ENCODE assay signal across 8 cellular contexts in the genomic region with DNA sequence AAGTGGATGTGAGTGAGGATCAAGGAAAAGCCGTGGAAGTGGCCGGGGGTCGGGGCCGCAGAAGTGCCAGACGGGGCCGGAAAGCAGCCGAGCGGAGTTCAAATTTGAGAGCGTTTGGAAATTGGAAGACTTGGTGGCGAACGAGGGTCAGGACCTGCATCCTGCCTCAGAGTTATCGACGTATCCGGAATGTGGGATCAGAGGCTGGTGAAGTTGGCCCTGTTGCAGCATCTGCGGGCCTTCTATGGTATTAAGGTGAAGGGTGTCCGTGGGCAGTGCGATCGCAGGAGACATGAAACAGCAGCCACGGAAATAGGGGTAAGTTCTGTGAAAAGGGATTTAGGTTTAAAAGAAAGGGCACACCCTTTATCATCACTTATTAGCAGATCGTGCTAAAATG. TPM values are rescaled to one million over a fixed set of nuclear protein-coding genes. Genes with fewer than 3 reads are reported as not detected.
DNase-seq lines count a peak whose midpoint lies in the region; ATAC-seq, FAIRE-seq and TF ChIP-seq lines count a peak whose summit lies in the region.
"Not testable (repeated sequence)": the region's sequence is repeated elsewhere in the genome, so short reads cannot be mapped to it uniquely, and the experiment has no call there.

No MANE protein-coding gene starts in this region.

- not testable (repeated sequence) for H3K9me2 ChIP-seq in Loucy (replicated peaks; ENCODE audit: low read depth, low read length)

- H3K4me3 Mint-ChIP-seq in activated CD4-positive, alpha-beta T cell treated with anti-CD3 and anti-CD28 coated beads for 36 hours: peak overlapping the region; percentile 97
- H3K4me3 Mint-ChIP-seq in MCF 10A (ENCODE audit: unreplicated experiment): peak overlapping the region; percentile 100

- not testable (repeated sequence) for H3K9me3 Mint-ChIP-seq in activated CD4-positive, alpha-beta T cell treated with anti-CD3 and anti-CD28 coated beads for 36 hours (ENCODE audit: low read depth); MCF 10A (ENCODE audit: unreplicated experiment)

- H3K79me2 ChIP-seq in Loucy (ENCODE audit: insufficient read depth, low read length): peaks cover 76% of the 10 kb centered on the region

- H3K27ac Mint-ChIP-seq in activated CD4-positive, alpha-beta T cell treated with anti-CD3 and anti-CD28 coated beads for 36 hours: peak overlapping the region; percentile 98
- peak overlapping the region; percentile 98 for H3K27ac Mint-ChIP-seq in MCF 10A (ENCODE audit: low read depth, unreplicated experiment)

- H3K27ac ChIP-seq in small intestine (ENCODE audit: low read depth in 1 of 2, low read length in 1 of 2): peak overlapping the region; percentile 3 to 31

- 0 to 1% (median 0%) methylated on average over 8 to 14 of the region's 20 CpGs for WGBS in small intestine, 3 donors

- H3K4me2 ChIP-seq in Loucy (ENCODE audit: low read depth, low read length, poor library complexity, severe bottlenecking): peak overlapping the region; percentile 96

- BruUV-seq in MCF 10A (replicated peaks; lab: Mats Ljungman, UMichigan): not testable (repeated sequence)

- H3K4me3 ChIP-seq in AG10803 (ENCODE audit: low read length) (peak overlapping the region; percentile 78), Loucy (ENCODE audit: low read length, poor library complexity, severe bottlenecking) (peak overlapping the region; percentile 87), mucosa of stomach (ENCODE audit: low read length) (peak overlapping the region; percentile 50), small intestine (ENCODE audit: low read depth in 1 of 2, low read length in 2 of 2) (peak overlapping the region; percentile 49 to 72)

- peak; percentile 4 for ATAC-seq in GM21529 (IDR thresholded peaks at IDR 0.05; ENCODE audit: unreplicated experiment)
- ATAC-seq in activated CD4-positive, alpha-beta T cell treated with anti-CD3 and anti-CD28 coated beads for 36 hours: not testable (repeated sequence)

- H3K36me3 Mint-ChIP-seq in activated CD4-positive, alpha-beta T cell treated with anti-CD3 and anti-CD28 coated beads for 36 hours (ENCODE audit: low read depth): peaks cover 17% of the 10 kb centered on the region
- H3K36me3 Mint-ChIP-seq in MCF 10A (ENCODE audit: insufficient read depth, unreplicated experiment): not testable (repeated sequence)

- intact Hi-C loops in activated CD4-positive, alpha-beta T cell treated with anti-CD3 and anti-CD28 coated beads for 36 hours (cut with DNase I, micrococcal nuclease): loop anchor here (5.0 to 10.0 kb wide), 3 partner anchors 698 to 858 kb away; a partner anchor contains a TSS
- intact Hi-C loops in MCF 10A (cut with micrococcal nuclease): not testable (repeated sequence)

- not testable (repeated sequence) for TF ChIP-seq CTCF in AG10803 (conservative IDR thresholded peaks at IDR 0.05; ENCODE audit: low read length); Loucy (conservative IDR thresholded peaks at IDR 0.05; ENCODE audit: low read length); MCF 10A (IDR thresholded peaks at IDR 0.05; ENCODE audit: unreplicated experiment)

- POLR2A ChIA-PET in activated CD4-positive, alpha-beta T cell treated with anti-CD3 and anti-CD28 coated beads for 36 hours (lab: Charles Lee): not testable (repeated sequence)
- POLR2A ChIA-PET in MCF 10A (lab: Yijun Ruan, JAX): interaction anchor here (0.6 kb wide), 1 partner anchor 352 kb away, joined by 3 read pairs; no protein-coding TSS in a partner anchor

- not testable (repeated sequence) for H3F3A ChIP-seq in Loucy (ENCODE audit: low read depth)

- H3K4me1 Mint-ChIP-seq in activated CD4-positive, alpha-beta T cell treated with anti-CD3 and anti-CD28 coated beads for 36 hours: peaks cover 12% of the 10 kb centered on the region
- not testable (repeated sequence) for H3K4me1 Mint-ChIP-seq in MCF 10A (ENCODE audit: insufficient read depth, unreplicated experiment)

- CTCF ChIA-PET in activated CD4-positive, alpha-beta T cell treated with anti-CD3 and anti-CD28 coated beads for 36 hours (lab: Charles Lee): interaction anchor here (0.6 kb wide), 1 partner anchor 355 kb away, joined by 3 read pairs; no protein-coding TSS in a partner anchor
- CTCF ChIA-PET in MCF 10A (lab: Yijun Ruan, JAX): not testable (repeated sequence)

- not testable (repeated sequence) for H3K27me3 Mint-ChIP-seq in activated CD4-positive, alpha-beta T cell treated with anti-CD3 and anti-CD28 coated beads for 36 hours; MCF 10A (ENCODE audit: insufficient read depth, unreplicated experiment)

- not testable (repeated sequence) for DNase-seq in AG10803 (ENCODE audit: low read depth)
- DNase-seq in activated CD4-positive, alpha-beta T cell treated with anti-CD3 and anti-CD28 coated beads for 36 hours: peak; percentile 18
- DNase-seq in MCF 10A (ENCODE audit: unreplicated experiment) (peak; percentile 5), glomerular visceral epithelial cell (ENCODE audit: extremely low spot score) (peak; percentile 24), small intestine (peak; percentile 3)

- not testable (repeated sequence) for H3K9me3 ChIP-seq in Loucy (ENCODE audit: insufficient read depth, low read depth, low read length); mucosa of stomach (ENCODE audit: control insufficient read depth, low read length); small intestine (ENCODE audit: control insufficient read depth, low read depth)

- H2AFZ ChIP-seq in Loucy (ENCODE audit: low read length): peak overlapping the region; percentile 65

- not testable (repeated sequence) for H3K27me3 ChIP-seq in Loucy (ENCODE audit: insufficient read depth, low read length, poor library complexity, severe bottlenecking); mucosa of stomach (ENCODE audit: control insufficient read depth, insufficient read depth, low read length); small intestine (ENCODE audit: control insufficient read depth in 2 of 2, insufficient read depth in 2 of 2, low read length in 2 of 2)

- H3K9ac ChIP-seq in Loucy (ENCODE audit: low read depth, low read length, poor library complexity, severe bottlenecking) (peak overlapping the region; percentile 99), mucosa of stomach (ENCODE audit: low read length) (peak overlapping the region; percentile 71)

- FAIRE-seq in small intestine (lab: Jason Lieb, UNC): not testable (repeated sequence)

- peaks cover 23% of the 10 kb centered on the region for H4K20me1 ChIP-seq in Loucy (ENCODE audit: insufficient read depth, low read length, poor library complexity, severe bottlenecking)

- H3K4me1 ChIP-seq in Loucy (ENCODE audit: insufficient read depth, low read length, poor library complexity, severe bottlenecking): peaks cover 21% of the 10 kb centered on the region
- not testable (repeated sequence) for H3K4me1 ChIP-seq in mucosa of stomach (ENCODE audit: control insufficient read depth, insufficient read depth, low read length); small intestine (ENCODE audit: control insufficient read depth in 2 of 2, insufficient read depth in 1 of 2, low read depth in 1 of 2, low read length in 1 of 2)

- not testable (repeated sequence) for H3K36me3 ChIP-seq in Loucy (ENCODE audit: insufficient read depth, low read length); mucosa of stomach (ENCODE audit: control insufficient read depth, insufficient read depth, low read length); small intestine (ENCODE audit: control insufficient read depth in 2 of 2, insufficient read depth in 2 of 2, low read length in 2 of 2)

RNA-seq across cellular contexts. Expression of a gene that starts 22.8 kb away (rescaled TPM):
- not detected for total RNA-seq in activated CD4-positive, alpha-beta T cell treated with anti-CD3 and anti-CD28 coated beads for 36 hours
- 0.70 and 0.71 TPM in 2 replicates for total RNA-seq in MCF 10A (2022)
- polyA plus RNA-seq in small intestine: under 1 TPM in 1 of 3 donors, not detected in 2; 0.24 TPM
